Comparison of ENCODE assay signal across 1 cellular context in genomic region chr7:143485500-143485899, GRCh38.
A peak's percentile ranks its signal among the peaks of the same experiment; 100 is the strongest.
TF ChIP-seq lines count a peak whose summit lies in the region.

No MANE protein-coding gene starts in this region.

TF ChIP-seq in SK-N-SH, 30 proteins besides CTCF, POLR2A, EP300 and RAD21 (continued from another document):
- no peak for TF ChIP-seq RFX5 (IDR thresholded peaks at IDR 0.05; ENCODE audit: low read length)
- no peak for TF ChIP-seq NRF1 (IDR thresholded peaks at IDR 0.05; ENCODE audit: low read depth, low read length)
- TF ChIP-seq EZH2phosphoT487 (IDR thresholded peaks at IDR 0.05; ENCODE audit: borderline replicate concordance, low read depth): no peak
- TF ChIP-seq PBX3 (IDR thresholded peaks at IDR 0.05): peak; percentile 17; the same call in 1 of the 2 replicates
- TF ChIP-seq, protein P1, sequence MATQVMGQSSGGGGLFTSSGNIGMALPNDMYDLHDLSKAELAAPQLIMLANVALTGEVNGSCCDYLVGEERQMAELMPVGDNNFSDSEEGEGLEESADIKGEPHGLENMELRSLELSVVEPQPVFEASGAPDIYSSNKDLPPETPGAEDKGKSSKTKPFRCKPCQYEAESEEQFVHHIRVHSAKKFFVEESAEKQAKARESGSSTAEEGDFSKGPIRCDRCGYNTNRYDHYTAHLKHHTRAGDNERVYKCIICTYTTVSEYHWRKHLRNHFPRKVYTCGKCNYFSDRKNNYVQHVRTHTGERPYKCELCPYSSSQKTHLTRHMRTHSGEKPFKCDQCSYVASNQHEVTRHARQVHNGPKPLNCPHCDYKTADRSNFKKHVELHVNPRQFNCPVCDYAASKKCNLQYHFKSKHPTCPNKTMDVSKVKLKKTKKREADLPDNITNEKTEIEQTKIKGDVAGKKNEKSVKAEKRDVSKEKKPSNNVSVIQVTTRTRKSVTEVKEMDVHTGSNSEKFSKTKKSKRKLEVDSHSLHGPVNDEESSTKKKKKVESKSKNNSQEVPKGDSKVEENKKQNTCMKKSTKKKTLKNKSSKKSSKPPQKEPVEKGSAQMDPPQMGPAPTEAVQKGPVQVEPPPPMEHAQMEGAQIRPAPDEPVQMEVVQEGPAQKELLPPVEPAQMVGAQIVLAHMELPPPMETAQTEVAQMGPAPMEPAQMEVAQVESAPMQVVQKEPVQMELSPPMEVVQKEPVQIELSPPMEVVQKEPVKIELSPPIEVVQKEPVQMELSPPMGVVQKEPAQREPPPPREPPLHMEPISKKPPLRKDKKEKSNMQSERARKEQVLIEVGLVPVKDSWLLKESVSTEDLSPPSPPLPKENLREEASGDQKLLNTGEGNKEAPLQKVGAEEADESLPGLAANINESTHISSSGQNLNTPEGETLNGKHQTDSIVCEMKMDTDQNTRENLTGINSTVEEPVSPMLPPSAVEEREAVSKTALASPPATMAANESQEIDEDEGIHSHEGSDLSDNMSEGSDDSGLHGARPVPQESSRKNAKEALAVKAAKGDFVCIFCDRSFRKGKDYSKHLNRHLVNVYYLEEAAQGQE (IDR thresholded peaks at IDR 0.05; ENCODE audit: low read depth, low read length): no peak
